23 cellular contexts compared by ENCODE assay signal in genomic region chr4:53374777-53375258, GRCh38. TPM values are rescaled to one million over a fixed set of nuclear protein-coding genes. Genes with fewer than 3 reads are reported as not detected.
DNase-seq lines count a peak whose midpoint lies in the region; ATAC-seq, FAIRE-seq and TF ChIP-seq lines count a peak whose summit lies in the region.
"Had no signal": no experiment of that assay in that cellular context is flagged by ENCODE, and none has a peak within 500 bp of the region (broad histone marks: within the 10 kb centered on the region; RNA-seq: fewer than 3 reads in every experiment).

No MANE protein-coding gene starts in this region.

- no peak overlapping the region for H3K4me2 ChIP-seq in K562 (ENCODE audit: insufficient read depth, low read length)
- no peak overlapping the region for H3K4me2 ChIP-seq in trophoblast cell (ENCODE audit: low read length)
- H3K4me2 ChIP-seq in mesenchymal stem cell (ENCODE audit: low read length, poor library complexity, severe bottlenecking), result no peak overlapping the region
- H3K4me2 ChIP-seq: BLaER1 had no signal

- H4K91ac ChIP-seq in trophoblast cell (ENCODE audit: low read depth, low read length) (peak overlapping the region; percentile 62), mesenchymal stem cell (ENCODE audit: low read length) (no peak overlapping the region)

- no peak overlapping the region for H3K27ac ChIP-seq in HEK293 (ENCODE audit: extremely low read depth, low read depth, low read length)
- no peak overlapping the region for H3K27ac ChIP-seq in K562 (ENCODE audit: extremely low read depth, low read depth, low read length)
- no peak overlapping the region for H3K27ac ChIP-seq in trophoblast cell (ENCODE audit: low read depth, low read length)
- H3K27ac ChIP-seq in mesenchymal stem cell (ENCODE audit: low read length, poor library complexity, severe bottlenecking), result no peak overlapping the region
- no peak overlapping the region for H3K27ac ChIP-seq in CD8-positive, alpha-beta T cell (ENCODE audit: low read depth, low read length)
- H3K27ac ChIP-seq: BLaER1 had no signal

- no TSS peak for BruUV-seq in K562 (replicated peaks; lab: Mats Ljungman, UMichigan)

- WGBS in K562 (ENCODE audit: insufficient coverage, low coverage, missing lambda C conversion rate), result 72% methylated on average over 4 of the region's 4 CpGs
- WGBS in trophoblast cell (ENCODE audit: extremely low coverage, insufficient coverage, insufficient read length), result no CpG with 5 or more reads among the region's 4 CpGs
- WGBS in mesenchymal stem cell, result 95% methylated on average over 3 of the region's 4 CpGs

- H4K12ac ChIP-seq in trophoblast cell (ENCODE audit: low read depth, low read length), result no peak overlapping the region

- peaks cover 21% of the 10 kb centered on the region for H3K4me1 Mint-ChIP-seq in nephron
- H3K4me1 Mint-ChIP-seq in CD8-positive, alpha-beta T cell (ENCODE audit: low read depth), result peaks cover 21% of the 10 kb centered on the region

- H3K79me2 ChIP-seq in K562 (ENCODE audit: control insufficient read depth, insufficient read depth, low read length), result peaks cover 24% of the 10 kb centered on the region
- peaks cover 6% of the 10 kb centered on the region for H3K79me2 ChIP-seq in trophoblast cell (ENCODE audit: control insufficient read depth, insufficient read depth, low read length, poor library complexity)

- H3K4me3 Mint-ChIP-seq in nephron, result peak overlapping the region; percentile 11 to 38 (median 33)
- H3K4me3 Mint-ChIP-seq in CD8-positive, alpha-beta T cell, result no peak overlapping the region
- H3K4me3 Mint-ChIP-seq: CD4-positive, alpha-beta memory T cell had no signal

- H3K18ac ChIP-seq in trophoblast cell (ENCODE audit: low read length), result no peak overlapping the region
- H3K18ac ChIP-seq in mesenchymal stem cell (ENCODE audit: low read depth in 1 of 2, low read length in 2 of 2), result no peak overlapping the region

- H4K20me1 ChIP-seq in K562 (replicated peaks; ENCODE audit: control insufficient read depth, insufficient read depth, low read length), result no peaks in the 10 kb centered on the region; the same call in 1 of the 2 replicates

- DNase-seq in K562 (ENCODE audit: extremely low read depth in 1 of 4, low spot score in 3 of 4), result no peak
- DNase-seq in trophoblast cell, result no peak
- no peak for DNase-seq in mesenchymal stem cell
- no peak for DNase-seq in CD8-positive, alpha-beta T cell
- DNase-seq: 8988T; ACHN; BE2C; C1 segment of cervical spinal cord; Caco-2; Calu3; CD4-positive, alpha-beta memory T cell; CD4-positive, CD25-positive, alpha-beta regulatory T cell; DMS79 treated with DMSO at 0.1 percent for 48 hours; GF-D8 had no signal

- H3K36me3 Mint-ChIP-seq in nephron (ENCODE audit: low read depth), result peaks cover 4% of the 10 kb centered on the region
- peaks cover 10% of the 10 kb centered on the region for H3K36me3 Mint-ChIP-seq in CD8-positive, alpha-beta T cell

- H2BK5ac ChIP-seq in trophoblast cell (ENCODE audit: low read depth, low read length, poor library complexity) (peak overlapping the region; percentile 47), mesenchymal stem cell (ENCODE audit: low read depth, low read length, poor library complexity, severe bottlenecking) (no peak overlapping the region)

- H4K8ac ChIP-seq in trophoblast cell (ENCODE audit: low read depth, low read length) (no peak overlapping the region), mesenchymal stem cell (ENCODE audit: low read length) (no peak overlapping the region)

- no peak for TF ChIP-seq EP300 in K562 (IDR thresholded peaks at IDR 0.05; ENCODE audit: low read length)

- no peaks in the 10 kb centered on the region for H3K9me1 ChIP-seq in K562 (ENCODE audit: control insufficient read depth, insufficient read depth, low read length)

- H3K9ac ChIP-seq in K562 (ENCODE audit: insufficient read depth in 1 of 2, low read depth in 2 of 2, low read length in 2 of 2) (no peak overlapping the region), trophoblast cell (ENCODE audit: low read length) (no peak overlapping the region), mesenchymal stem cell (ENCODE audit: low read length) (no peak overlapping the region)
- H3K9ac ChIP-seq: BLaER1 had no signal

- TF ChIP-seq RAD21 in K562 (CRISPR knock-in tag; conservative IDR thresholded peaks at IDR 0.05 in 1 of 2, IDR thresholded peaks at IDR 0.05 in 1 of 2), result no peak

- no peaks in the 10 kb centered on the region for H3K9me3 Mint-ChIP-seq in nephron
- H3K9me3 Mint-ChIP-seq in CD8-positive, alpha-beta T cell, result no peaks in the 10 kb centered on the region

- H3K14ac ChIP-seq in trophoblast cell (ENCODE audit: low read length), result no peak overlapping the region
- H3K14ac ChIP-seq in mesenchymal stem cell (ENCODE audit: low read length in 2 of 2), result no peak overlapping the region

- H2BK120ac ChIP-seq in trophoblast cell (ENCODE audit: insufficient read depth, low read length, poor library complexity) (no peak overlapping the region), mesenchymal stem cell (ENCODE audit: low read depth, low read length) (no peak overlapping the region)

- no peaks in the 10 kb centered on the region for H3K27me3 ChIP-seq in K562 (ENCODE audit: control insufficient read depth in 2 of 2, insufficient read depth in 2 of 2, low read length in 2 of 2)
- H3K27me3 ChIP-seq in trophoblast cell (ENCODE audit: insufficient read depth, low read length), result no peaks in the 10 kb centered on the region
- peaks cover 0 to 4% of the 10 kb centered on the region in 2 experiments for H3K27me3 ChIP-seq in mesenchymal stem cell (ENCODE audit: control insufficient read depth in 1 of 2, insufficient read depth in 1 of 2, low read length in 2 of 2)
- H3K27me3 ChIP-seq in CD8-positive, alpha-beta T cell (ENCODE audit: insufficient read depth, low read length), result no peaks in the 10 kb centered on the region
- H3K27me3 ChIP-seq: BLaER1 had no signal

- H3K79me1 ChIP-seq in trophoblast cell (ENCODE audit: low read length), result peaks cover 9% of the 10 kb centered on the region
- H3K79me1 ChIP-seq in mesenchymal stem cell (replicated peaks; ENCODE audit: low read length, poor library complexity, severe bottlenecking), result no peaks in the 10 kb centered on the region

- H2BK15ac ChIP-seq in mesenchymal stem cell (ENCODE audit: low read depth, poor library complexity, severe bottlenecking), result no peak overlapping the region

- TF ChIP-seq POLR2A in K562 (conservative IDR thresholded peaks at IDR 0.05), result no peak

- no peak overlapping the region for H3K27ac Mint-ChIP-seq in nephron
- no peak overlapping the region for H3K27ac Mint-ChIP-seq in CD8-positive, alpha-beta T cell
- H3K27ac Mint-ChIP-seq: CD14-positive monocyte; CD4-positive, alpha-beta memory T cell had no signal

- H2AK5ac ChIP-seq in trophoblast cell (ENCODE audit: low read length), result no peak overlapping the region
- H2AK5ac ChIP-seq in mesenchymal stem cell (ENCODE audit: low read length, severe bottlenecking), result no peak overlapping the region

- CTCF ChIA-PET in HEK293 (lab: Yijun Ruan, JAX), result no interaction called here
- CTCF ChIA-PET in K562 (lab: Yijun Ruan, JAX; ENCODE audit: low intra/inter-chr PET ratio), result no interaction called here
- CTCF ChIA-PET in CD8-positive, alpha-beta T cell (lab: Charles Lee), result no interaction called here

- in situ Hi-C loops in K562 (cut with MboI), result no loop called here

- intact Hi-C loops in K562 (cut with micrococcal nuclease), result loop anchor here (10.0 kb wide), 1 partner anchor 180 kb away; no protein-coding TSS in a partner anchor
- intact Hi-C loops in CD8-positive, alpha-beta T cell (cut with DNase I, micrococcal nuclease), result loop anchor here (5.0 kb wide), 5 partner anchors 57 to 1533 kb away; partner anchors contain the start of genes DCUN1D4 (in 1 of the 2) and SGCB (in 1 of the 2)

- H3K4me1 ChIP-seq in HEK293 (ENCODE audit: control insufficient read depth, insufficient read depth, low read length) (no peaks in the 10 kb centered on the region), K562 (replicated peaks in 1 of 2; ENCODE audit: control insufficient read depth in 2 of 2, insufficient read depth in 2 of 2, low read length in 2 of 2) (peaks cover 8 to 33% of the 10 kb centered on the region in 2 experiments; a peak in 4 of 5 replicates), trophoblast cell (ENCODE audit: control insufficient read depth in 1 of 2, insufficient read depth in 2 of 2, low read length in 2 of 2) (peaks cover 0 to 3% of the 10 kb centered on the region in 2 experiments), mesenchymal stem cell (ENCODE audit: control insufficient read depth, insufficient read depth, low read depth, low read length) (no peaks in the 10 kb centered on the region)
- H3K4me1 ChIP-seq in CD8-positive, alpha-beta T cell (ENCODE audit: insufficient read depth, low read length), result peaks cover 19% of the 10 kb centered on the region
- H3K4me1 ChIP-seq: BE2C had no signal

- H3K23ac ChIP-seq in trophoblast cell (ENCODE audit: low read length) (no peak overlapping the region), mesenchymal stem cell (ENCODE audit: low read length in 2 of 2) (no peak overlapping the region)

- H3K27me3 Mint-ChIP-seq in nephron (ENCODE audit: low read depth), result peaks cover 21% of the 10 kb centered on the region
- peaks cover 21% of the 10 kb centered on the region for H3K27me3 Mint-ChIP-seq in CD8-positive, alpha-beta T cell (ENCODE audit: low read depth)

- POLR2A ChIA-PET in HEK293 (lab: Yijun Ruan, JAX), result no interaction called here
- POLR2A ChIA-PET in K562 (lab: Yijun Ruan, JAX), result interaction anchor here (0.9 kb wide), 1 partner anchor 8 kb away, joined by 4 read pairs; no protein-coding TSS in a partner anchor
- POLR2A ChIA-PET in CD8-positive, alpha-beta T cell (lab: Charles Lee), result interaction anchor here (1.0 kb wide), 1 partner anchor 9 kb away, joined by 3 read pairs; the partner anchor contains the start of gene SCFD2

- ATAC-seq in K562, result no peak
- no peak for ATAC-seq in CD8-positive, alpha-beta T cell
- no peak for ATAC-seq in GM18870 (IDR thresholded peaks at IDR 0.05; ENCODE audit: unreplicated experiment)

- FAIRE-seq in K562 (lab: Jason Lieb, UNC), result no peak
- FAIRE-seq: A204.1, D721Med, G401.6, GM12891 had no signal

- H3K4me3 ChIP-seq in HEK293 (ENCODE audit: low read depth, low read length) (no peak overlapping the region), K562 (no peak overlapping the region), trophoblast cell (ENCODE audit: low read depth, low read length) (no peak overlapping the region), mesenchymal stem cell (ENCODE audit: insufficient read depth in 1 of 2, low read depth in 1 of 2, low read length in 2 of 2) (no peak overlapping the region)
- no peak overlapping the region for H3K4me3 ChIP-seq in CD8-positive, alpha-beta T cell (ENCODE audit: low read depth, low read length)
- H3K4me3 ChIP-seq: BLaER1 had no signal

- H2AFZ ChIP-seq in K562 (ENCODE audit: low read depth, low read length) (no peak overlapping the region), trophoblast cell (ENCODE audit: insufficient read depth, low read length, poor library complexity) (no peak overlapping the region), mesenchymal stem cell (ENCODE audit: low read depth, low read length) (no peak overlapping the region)

- peak overlapping the region; percentile 56 for H2BK12ac ChIP-seq in trophoblast cell (ENCODE audit: low read length)
- no peak overlapping the region for H2BK12ac ChIP-seq in mesenchymal stem cell (ENCODE audit: low read length in 2 of 2)

- H3K4ac ChIP-seq in trophoblast cell (ENCODE audit: low read depth, low read length) (no peak overlapping the region), mesenchymal stem cell (ENCODE audit: low read depth in 1 of 2, low read length in 2 of 2) (no peak overlapping the region)

- H3K36me3 ChIP-seq in HEK293 (ENCODE audit: control insufficient read depth in 2 of 2, insufficient read depth in 1 of 2, low read length in 2 of 2) (peaks cover 0 to 3% of the 10 kb centered on the region in 2 experiments; a peak in 1 of 3 replicates), K562 (ENCODE audit: control insufficient read depth, insufficient read depth, low read length) (peaks cover 8% of the 10 kb centered on the region; the same call in 2 of the 3 replicates), trophoblast cell (ENCODE audit: control insufficient read depth in 1 of 2, insufficient read depth in 2 of 2, low read length in 2 of 2) (no peaks in the 10 kb centered on the region), mesenchymal stem cell (ENCODE audit: control insufficient read depth in 1 of 2, insufficient read depth in 2 of 2, low read depth in 1 of 2, low read length in 2 of 2) (no peaks in the 10 kb centered on the region)
- H3K36me3 ChIP-seq in CD8-positive, alpha-beta T cell (ENCODE audit: insufficient read depth, low read length), result no peaks in the 10 kb centered on the region
- H3K36me3 ChIP-seq: BE2C, BLaER1 had no signal

- TF ChIP-seq CTCF in HEK293 (tag by site-specific recombination; IDR thresholded peaks at IDR 0.05), result no peak
- no peak for TF ChIP-seq CTCF in K562 (IDR thresholded peaks at IDR 0.05 in 2 of 3, conservative IDR thresholded peaks at IDR 0.05 in 1 of 3; ENCODE audit: insufficient read depth in 2 of 3, low read depth in 1 of 3, low read length in 3 of 3)
- no peak for TF ChIP-seq CTCF in nephron (IDR thresholded peaks at IDR 0.05; ENCODE audit: unreplicated experiment in 3 of 3)
- TF ChIP-seq CTCF in CD8-positive, alpha-beta T cell (IDR thresholded peaks at IDR 0.05), result no peak

- H3K9me3 ChIP-seq in HEK293 (ENCODE audit: control insufficient read depth, insufficient read depth, low read depth, low read length) (no peaks in the 10 kb centered on the region), K562 (replicated peaks; ENCODE audit: control insufficient read depth, insufficient read depth, low read depth, low read length) (no peaks in the 10 kb centered on the region), trophoblast cell (ENCODE audit: insufficient read depth, low read depth, low read length) (no peaks in the 10 kb centered on the region), mesenchymal stem cell (ENCODE audit: control insufficient read depth, low read length) (no peaks in the 10 kb centered on the region)
- no peaks in the 10 kb centered on the region for H3K9me3 ChIP-seq in CD8-positive, alpha-beta T cell (ENCODE audit: low read length)
- H3K9me3 ChIP-seq: BE2C, BLaER1, Caco-2 had no signal

RNA-seq across cellular contexts. Expression of gene FIP1L1, which starts 2.6 kb away (rescaled TPM):
- total RNA-seq in K562 (2011; cell fraction: chromatin; rRNA removed; ENCODE audit: low replicate concordance), result 47.3 and 112 TPM in 2 replicates
- total RNA-seq in K562 (2011; cell fraction: nucleolus; rRNA removed), result 26.2 and 27.8 TPM in 2 replicates
- 57.4 and 93.0 TPM in 2 replicates for total RNA-seq in K562 (2011; cell fraction: nucleoplasm; rRNA removed)
- 72.0 and 78.8 TPM in 2 replicates for total RNA-seq in K562 (2014; rRNA removed)
- total RNA-seq in K562 (2014; rRNA removed; fragmentation: Illumina TruSeq; extraction: Trizol), result 132 and 156 TPM in 2 replicates
- 130 and 133 TPM in 2 replicates for total RNA-seq in K562 (2015; rRNA removed; fragmentation: Illumina TruSeq; extraction: Trizol)
- total RNA-seq in K562 (2021), result 72.3 and 74.8 TPM in 2 replicates
- 26.9 and 34.6 TPM in 2 replicates for polyA plus RNA-seq in K562 (2011; rRNA removed)
- polyA plus RNA-seq in K562 (2011; cell fraction: cytosol; rRNA removed), result 22.9 and 30.1 TPM in 2 replicates
- polyA plus RNA-seq in K562 (2011; cell fraction: nucleus; rRNA removed), result 44.2 and 44.3 TPM in 2 replicates
- 56.6 and 70.9 TPM in 2 replicates for polyA plus RNA-seq in K562 (2012)
- 122 and 137 TPM in 2 replicates for polyA plus RNA-seq in K562 (2014; fragmentation: Illumina TruSeq; extraction: Trizol)
- 10 to 100 TPM; 35.3 TPM for polyA plus RNA-seq in K562 (2014; fragmentation: Nextera tagmentation; extraction: Ambion mirVana)
- 59.3 and 67.0 TPM in 2 replicates for polyA plus RNA-seq in K562 (2014; rRNA removed)
- 69.6 and 76.5 TPM in 2 replicates for polyA minus RNA-seq in K562 (2011; rRNA and poly(A)+ RNA removed)
- 24.6 and 24.7 TPM in 2 replicates for polyA minus RNA-seq in K562 (2011; cell fraction: cytosol; rRNA and poly(A)+ RNA removed)
- 61.9 and 94.4 TPM in 2 replicates for polyA minus RNA-seq in K562 (2011; cell fraction: nucleus; rRNA and poly(A)+ RNA removed)
- polyA plus RNA-seq in trophoblast cell (2013), result 170 and 177 TPM in 2 replicates
- 75.9 TPM for polyA plus RNA-seq in mesenchymal stem cell (2013, experiment 1 of 2)
- 80.0 TPM for polyA plus RNA-seq in mesenchymal stem cell (2013, experiment 2 of 2)
- 10 to 100 TPM; 56.9 to 59.9 TPM for total RNA-seq in CD8-positive, alpha-beta T cell

RNA-seq across cellular contexts. Expression of gene SCFD2, which starts 9.0 kb away (rescaled TPM):
- 83.4 and 106 TPM in 2 replicates for total RNA-seq in K562 (2011; cell fraction: chromatin; rRNA removed; ENCODE audit: low replicate concordance)
- 65.0 and 69.3 TPM in 2 replicates for total RNA-seq in K562 (2011; cell fraction: nucleolus; rRNA removed)
- 53.5 and 63.7 TPM in 2 replicates for total RNA-seq in K562 (2011; cell fraction: nucleoplasm; rRNA removed)
- total RNA-seq in K562 (2014; rRNA removed) (30.3 and 32.6 TPM in 2 replicates), K562 (2014; rRNA removed; fragmentation: Illumina TruSeq; extraction: Trizol) (20.7 and 22.8 TPM in 2 replicates), K562 (2015; rRNA removed; fragmentation: Illumina TruSeq; extraction: Trizol) (26.2 and 29.2 TPM in 2 replicates), K562 (2021) (29.7 and 30.3 TPM in 2 replicates)
- polyA plus RNA-seq in K562 (2011; rRNA removed) (18.1 and 24.4 TPM in 2 replicates), K562 (2014; fragmentation: Illumina TruSeq; extraction: Trizol) (17.2 and 20.7 TPM in 2 replicates), K562 (2014; fragmentation: Nextera tagmentation; extraction: Ambion mirVana) (1 to 10 TPM; 5.7 to 7.4 TPM), K562 (2014; rRNA removed) (19.9 and 23.9 TPM in 2 replicates)
- polyA plus RNA-seq in K562 (2011; cell fraction: cytosol; rRNA removed), result 18.7 and 32.1 TPM in 2 replicates
- 23.8 and 25.6 TPM in 2 replicates for polyA plus RNA-seq in K562 (2011; cell fraction: nucleus; rRNA removed)
- polyA plus RNA-seq in K562 (2012), result 12.4 and 21.9 TPM in 2 replicates
- 58.2 and 59.2 TPM in 2 replicates for polyA minus RNA-seq in K562 (2011; rRNA and poly(A)+ RNA removed)
- 14.2 and 21.4 TPM in 2 replicates for polyA minus RNA-seq in K562 (2011; cell fraction: cytosol; rRNA and poly(A)+ RNA removed)
- 79.8 and 98.5 TPM in 2 replicates for polyA minus RNA-seq in K562 (2011; cell fraction: nucleus; rRNA and poly(A)+ RNA removed)
- 5.4 and 5.8 TPM in 2 replicates for polyA plus RNA-seq in trophoblast cell (2013)
- polyA plus RNA-seq in mesenchymal stem cell (2013, experiment 1 of 2), result 9.8 TPM
- 10.4 TPM for polyA plus RNA-seq in mesenchymal stem cell (2013, experiment 2 of 2)
- 10 to 100 TPM; 11.0 to 13.7 TPM for total RNA-seq in CD8-positive, alpha-beta T cell
